Comparison of ENCODE assay signal across 10 cellular contexts in the genomic region with DNA sequence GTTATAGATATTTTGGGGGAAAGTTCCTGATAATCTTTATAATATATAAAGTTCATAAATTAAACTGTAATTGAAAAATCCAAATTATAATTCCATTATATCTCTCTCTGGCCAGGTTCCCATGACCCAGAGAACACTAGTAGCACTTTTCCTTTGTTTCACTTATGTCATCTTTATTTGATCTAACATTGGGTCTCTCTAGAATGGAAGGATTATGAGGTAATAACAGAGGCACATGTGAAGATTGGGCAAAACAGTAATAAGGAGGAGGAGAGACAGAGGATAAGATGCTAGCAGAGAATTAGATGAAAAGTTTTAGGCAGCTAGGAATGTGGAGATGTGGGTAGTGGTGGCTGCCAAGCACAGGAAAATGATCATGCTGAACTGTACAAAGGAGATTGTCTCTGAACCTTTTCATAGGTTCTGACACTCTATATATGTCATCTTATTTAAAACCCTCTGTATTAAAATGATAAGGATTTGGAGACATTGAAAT. TPM values are rescaled to one million over a fixed set of nuclear protein-coding genes. Genes with fewer than 3 reads are reported as not detected.
DNase-seq lines count a peak whose midpoint lies in the region; ATAC-seq and TF ChIP-seq lines count a peak whose summit lies in the region.
"Had no signal": no experiment of that assay in that cellular context is flagged by ENCODE, and none has a peak within 500 bp of the region (broad histone marks: within the 10 kb centered on the region; RNA-seq: fewer than 3 reads in every experiment).

No MANE protein-coding gene starts in this region.

- no peaks in the 10 kb centered on the region for H3K27me3 Mint-ChIP-seq in activated T-cell treated with anti-CD3 and anti-CD28 coated beads, Interleukin-2, amount 50 U/mL, for 4 hours (ENCODE audit: low read depth)
- no peaks in the 10 kb centered on the region for H3K27me3 Mint-ChIP-seq in endodermal cell (ENCODE audit: insufficient read depth)

- peak overlapping the region; percentile 90 for H3K4me3 Mint-ChIP-seq in activated T-cell treated with anti-CD3 and anti-CD28 coated beads, Interleukin-2, amount 50 U/mL, for 4 hours
- H3K4me3 Mint-ChIP-seq in endodermal cell: no peak overlapping the region
- peak overlapping the region; percentile 80 for H3K4me3 Mint-ChIP-seq in stimulated activated effector memory CD8-positive, alpha-beta T cell treated with anti-CD3 and anti-CD28 coated beads, Interleukin-12 subunit alpha, Interleukin-12 subunit beta, amount 100 ng/mL, for 72 hours

- H3K4me1 ChIP-seq in OCI-LY3 (ENCODE audit: low read length) (peaks cover 31% of the 10 kb centered on the region), endodermal cell (ENCODE audit: control insufficient read depth, insufficient read depth, low read length) (no peaks in the 10 kb centered on the region)

- H3K4me2 ChIP-seq in OCI-LY3 (ENCODE audit: low read length): peak overlapping the region; percentile 88; the same call in 1 of the 2 replicates

- peaks cover 65% of the 10 kb centered on the region for H4K20me1 ChIP-seq in OCI-LY3 (ENCODE audit: insufficient read depth, low read length)

- no peak overlapping the region for H3K9ac ChIP-seq in OCI-LY3 (ENCODE audit: low read length)
- H3K9ac ChIP-seq in endodermal cell (ENCODE audit: extremely low read depth, low read length, poor library complexity, severe bottlenecking): no peak overlapping the region

- H3K4me3 ChIP-seq in OCI-LY3 (ENCODE audit: low read length) (no peak overlapping the region), endodermal cell (ENCODE audit: low read length) (peak overlapping the region; percentile 27)

- no peaks in the 10 kb centered on the region for H3K9me3 Mint-ChIP-seq in activated T-cell treated with anti-CD3 and anti-CD28 coated beads, Interleukin-2, amount 50 U/mL, for 4 hours
- H3K9me3 Mint-ChIP-seq in endodermal cell: no peaks in the 10 kb centered on the region
- no peaks in the 10 kb centered on the region for H3K9me3 Mint-ChIP-seq in stimulated activated effector memory CD8-positive, alpha-beta T cell treated with anti-CD3 and anti-CD28 coated beads, Interleukin-12 subunit alpha, Interleukin-12 subunit beta, amount 100 ng/mL, for 72 hours

- H3K36me3 ChIP-seq in OCI-LY3 (replicated peaks; ENCODE audit: low read depth, low read length): peaks cover 4% of the 10 kb centered on the region
- H3K36me3 ChIP-seq in endodermal cell (ENCODE audit: control insufficient read depth, insufficient read depth, low read length): peaks cover 4% of the 10 kb centered on the region

- peaks cover 98% of the 10 kb centered on the region for H3K79me2 ChIP-seq in OCI-LY3 (ENCODE audit: low read length)

- H3K9me3 ChIP-seq in OCI-LY3 (ENCODE audit: insufficient read depth, low read length) (no peaks in the 10 kb centered on the region), endodermal cell (ENCODE audit: control insufficient read depth, low read length) (no peaks in the 10 kb centered on the region)

- H3K4me1 Mint-ChIP-seq in activated T-cell treated with anti-CD3 and anti-CD28 coated beads, Interleukin-2, amount 50 U/mL, for 4 hours (ENCODE audit: low read depth): peaks cover 57% of the 10 kb centered on the region
- H3K4me1 Mint-ChIP-seq in endodermal cell: peaks cover 33% of the 10 kb centered on the region
- peaks cover 28% of the 10 kb centered on the region for H3K4me1 Mint-ChIP-seq in stimulated activated effector memory CD8-positive, alpha-beta T cell treated with anti-CD3 and anti-CD28 coated beads, Interleukin-12 subunit alpha, Interleukin-12 subunit beta, amount 100 ng/mL, for 72 hours

- no peak overlapping the region for H3K27ac Mint-ChIP-seq in endodermal cell
- peak overlapping the region; percentile 93 for H3K27ac Mint-ChIP-seq in stimulated activated effector memory CD8-positive, alpha-beta T cell treated with anti-CD3 and anti-CD28 coated beads, Interleukin-12 subunit alpha, Interleukin-12 subunit beta, amount 100 ng/mL, for 72 hours

- no peak for ATAC-seq in activated T-cell treated with anti-CD3 and anti-CD28 coated beads, Interleukin-2, amount 50 U/mL, for 4 hours
- no peak for ATAC-seq in stimulated activated effector memory CD8-positive, alpha-beta T cell treated with anti-CD3 and anti-CD28 coated beads, Interleukin-12 subunit alpha, Interleukin-12 subunit beta, amount 100 ng/mL, for 72 hours
- no peak for ATAC-seq in GM21529 (IDR thresholded peaks at IDR 0.05; ENCODE audit: unreplicated experiment)

- H3K36me3 Mint-ChIP-seq in activated T-cell treated with anti-CD3 and anti-CD28 coated beads, Interleukin-2, amount 50 U/mL, for 4 hours (ENCODE audit: insufficient read depth): peaks cover 5% of the 10 kb centered on the region
- H3K36me3 Mint-ChIP-seq in endodermal cell (ENCODE audit: low read depth): no peaks in the 10 kb centered on the region
- H3K36me3 Mint-ChIP-seq in stimulated activated effector memory CD8-positive, alpha-beta T cell treated with anti-CD3 and anti-CD28 coated beads, Interleukin-12 subunit alpha, Interleukin-12 subunit beta, amount 100 ng/mL, for 72 hours: peaks cover 73% of the 10 kb centered on the region

- no peak overlapping the region for H2AFZ ChIP-seq in OCI-LY3 (ENCODE audit: low read depth, low read length)

- TF ChIP-seq CTCF in OCI-LY3 (IDR thresholded peaks at IDR 0.05; ENCODE audit: low read depth, low read length) (no peak), endodermal cell (conservative IDR thresholded peaks at IDR 0.05) (no peak)

- H3K27me3 ChIP-seq in OCI-LY3 (ENCODE audit: low read depth, low read length) (no peaks in the 10 kb centered on the region), endodermal cell (ENCODE audit: control insufficient read depth, insufficient read depth, low read length, poor library complexity, severe bottlenecking) (no peaks in the 10 kb centered on the region)

- DNase-seq in activated T-cell treated with anti-CD3 and anti-CD28 coated beads, Interleukin-2, amount 50 U/mL, for 4 hours: no peak
- DNase-seq in activated T-cell treated with anti-CD3 and anti-CD28 coated beads for 4 hours: no peak
- DNase-seq in endodermal cell: no peak
- DNase-seq in stimulated activated effector memory CD8-positive, alpha-beta T cell treated with anti-CD3 and anti-CD28 coated beads, Interleukin-12 subunit alpha, Interleukin-12 subunit beta, amount 100 ng/mL, for 72 hours (ENCODE audit: low spot score in 2 of 2): no peak
- DNase-seq in NCI-H1436 (lab: John Stamatoyannopoulos, UW): no peak
- DNase-seq in hippocampal formation (lab: John Stamatoyannopoulos, UW): no peak
- DNase-seq: WERI-Rb-1 had no signal

- no peak overlapping the region for H3K27ac ChIP-seq in OCI-LY3 (ENCODE audit: low read length)
- H3K27ac ChIP-seq in endodermal cell (ENCODE audit: low read depth, low read length): no peak overlapping the region
- H3K27ac ChIP-seq: C4-2B, WERI-Rb-1 had no signal

RNA-seq across cellular contexts. Expression of gene TAB2, which starts 3.3 kb away (rescaled TPM):
- total RNA-seq in activated T-cell treated with anti-CD3 and anti-CD28 coated beads, Interleukin-2, amount 50 U/mL, for 4 hours: 10 to 100 TPM; 69.7 to 84.9 (median 77.4) TPM
- total RNA-seq in endodermal cell: 10 to 100 TPM; 51.1 to 54.8 TPM
- polyA plus RNA-seq in endodermal cell (2013, experiment 1 of 2): 63.9 TPM
- 66.7 TPM for polyA plus RNA-seq in endodermal cell (2013, experiment 2 of 2)
